ENCODE assay signal across 8 cellular contexts in the genomic region with DNA sequence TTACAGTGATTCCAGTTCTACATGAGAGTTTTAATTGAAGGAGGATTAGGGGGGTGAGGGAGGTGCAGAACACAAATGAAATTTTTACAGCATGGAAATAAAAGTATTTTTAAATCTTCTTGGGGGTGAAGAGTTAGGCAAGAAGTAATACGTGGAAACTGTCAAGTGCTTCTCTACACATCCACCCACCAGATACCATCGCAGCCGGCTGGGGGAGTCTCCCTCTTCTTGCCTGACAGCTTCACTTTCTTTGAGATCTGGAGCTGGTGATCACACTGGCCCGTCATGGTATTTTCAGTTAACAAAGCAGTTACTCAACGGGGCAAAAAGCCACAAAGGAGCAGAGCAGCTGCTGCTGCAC. TPM values are rescaled to one million over a fixed set of nuclear protein-coding genes. Genes with fewer than 3 reads are reported as not detected.
DNase-seq lines count a peak whose midpoint lies in the region; ATAC-seq and TF ChIP-seq lines count a peak whose summit lies in the region.

No MANE protein-coding gene starts in this region.

- H3K4me3 ChIP-seq in CD8-positive, alpha-beta memory T cell (ENCODE audit: low read length): peak overlapping the region; percentile 64

- H3K27me3 ChIP-seq in CD8-positive, alpha-beta memory T cell (ENCODE audit: insufficient read depth, low read length, poor library complexity, severe bottlenecking): peaks cover 14% of the 10 kb centered on the region

- intact Hi-C loops in natural killer cell (cut with micrococcal nuclease): loop anchor here (1.0 to 5.0 kb wide), 3 partner anchors 32 to 597 kb away; partner anchors contain the start of genes ALG2, INVS and SEC61B

- ATAC-seq in natural killer cell: no peak
- no peak for ATAC-seq in HG02610 (IDR thresholded peaks at IDR 0.05; ENCODE audit: unreplicated experiment)
- ATAC-seq in esophagus mucosa: no peak

- peak overlapping the region; percentile 91 for H3K27ac ChIP-seq in CD8-positive, alpha-beta memory T cell (ENCODE audit: low read depth, low read length)
- H3K27ac ChIP-seq in cingulate gyrus (ENCODE audit: low read depth, low read length): peak overlapping the region; percentile 96

- POLR2A ChIA-PET in CD8-positive, alpha-beta memory T cell (lab: Charles Lee): interaction anchor here (0.5 to 4.5 kb wide), 2 partner anchors 87 to 204 kb away, joined by 4 to 23 read pairs; partner anchors contain the start of gene STX17

- H3K4me3 Mint-ChIP-seq in CD8-positive, alpha-beta memory T cell: peak overlapping the region; percentile 91 to 100 (median 98)
- peak overlapping the region; percentile 99 for H3K4me3 Mint-ChIP-seq in natural killer cell

- no peak for DNase-seq in CD8-positive, alpha-beta memory T cell
- DNase-seq in MV-4-11 (lab: John Stamatoyannopoulos, UW): peak; percentile 97
- DNase-seq in natural killer cell: no peak
- no peak for DNase-seq in DMS153 (lab: John Stamatoyannopoulos, UW)
- DNase-seq in NCI-H510A treated with DMSO at 0.1 percent for 48 hours (lab: John Stamatoyannopoulos, UW): no peak

- H3K27me3 Mint-ChIP-seq in CD8-positive, alpha-beta memory T cell: peaks cover 10 to 36% of the 10 kb centered on the region in 2 donors
- peaks cover 12 to 22% of the 10 kb centered on the region in 2 donors for H3K27me3 Mint-ChIP-seq in natural killer cell (ENCODE audit: low read depth in 2 of 2)

- H3K4me1 ChIP-seq in CD8-positive, alpha-beta memory T cell (ENCODE audit: insufficient read depth, low read length): peaks cover 32% of the 10 kb centered on the region

- peaks cover 41 to 46% (median 42%) of the 10 kb centered on the region in 3 donors for H3K4me1 Mint-ChIP-seq in CD8-positive, alpha-beta memory T cell
- peaks cover 46 to 52% of the 10 kb centered on the region in 2 donors for H3K4me1 Mint-ChIP-seq in natural killer cell

- CTCF ChIA-PET in CD8-positive, alpha-beta memory T cell (lab: Charles Lee): interaction anchor here (0.9 kb wide), 1 partner anchor 99 kb away, joined by 3 read pairs; no protein-coding TSS in a partner anchor

- H3K9me3 Mint-ChIP-seq in CD8-positive, alpha-beta memory T cell: peaks cover 0 to 3% (median 0%) of the 10 kb centered on the region in 5 donors
- H3K9me3 Mint-ChIP-seq in natural killer cell: no peaks in the 10 kb centered on the region

- H3K9me3 ChIP-seq in CD8-positive, alpha-beta memory T cell (ENCODE audit: low read length): no peaks in the 10 kb centered on the region

- peak overlapping the region; percentile 96 to 100 (median 98) for H3K27ac Mint-ChIP-seq in CD8-positive, alpha-beta memory T cell
- H3K27ac Mint-ChIP-seq in natural killer cell: peak overlapping the region; percentile 96 to 99

- TF ChIP-seq CTCF in natural killer cell (IDR thresholded peaks at IDR 0.05): no peak

- peaks cover 0 to 30% (median 0%) of the 10 kb centered on the region in 3 donors for H3K36me3 Mint-ChIP-seq in CD8-positive, alpha-beta memory T cell
- no peaks in the 10 kb centered on the region for H3K36me3 Mint-ChIP-seq in natural killer cell

- H3K36me3 ChIP-seq in CD8-positive, alpha-beta memory T cell (ENCODE audit: insufficient read depth, low read length): no peaks in the 10 kb centered on the region

RNA-seq across cellular contexts. Expression of gene NR4A3, which starts 2.6 kb away (rescaled TPM):
- total RNA-seq in CD8-positive, alpha-beta memory T cell: 10 to 100 TPM; 37.5 to 37.7 TPM
- polyA plus RNA-seq in CD8-positive, alpha-beta memory T cell: 0.60 TPM
- 10 to 100 TPM; 31.1 to 43.4 (median 38.6) TPM for total RNA-seq in natural killer cell
- 0.24 TPM for total RNA-seq in esophagus mucosa

Comparison
In these comparisons a context has a peak if more than half of its experiments do, and no peak if none do; other contexts are left out.
1. RNA of gene NR4A3, which starts 2.6 kb away (total RNA-seq): 31.1 to 43.4 TPM in natural killer cell and 37.5 to 37.7 TPM in CD8-positive, alpha-beta memory T cell; 0.24 TPM in esophagus mucosa (single experiment); every median in the first group is over 10 times any median in the second.